31 cellular contexts compared by ENCODE assay signal in genomic region chr6:51152594-51152993, GRCh38.
"Had no signal": no experiment of that assay in that cellular context is flagged by ENCODE, and none has a peak within 500 bp of the region (broad histone marks: within the 10 kb centered on the region; RNA-seq: fewer than 3 reads in every experiment).

No MANE protein-coding gene starts in this region.

- H3K27me3 Mint-ChIP-seq: naive B cell; natural killer cell treated with Interleukin-12 subunit alpha and Interleukin-12 subunit beta and Interleukin-15 and Interleukin-18, amount 100 ng/mL, for 72 hours; progenitor cell of endocrine pancreas had no signal

- H3K4me1 ChIP-seq: colonic mucosa, esophagus muscularis mucosa, foreskin keratinocyte, gastroesophageal sphincter, heart right ventricle, lower lobe of right lung, parathyroid adenoma, right lobe of liver, stomach, thyroid gland, upper lobe of left lung had no signal

- H3K36me3 ChIP-seq: colonic mucosa, esophagus muscularis mucosa, gastroesophageal sphincter, heart right ventricle, lower lobe of right lung, right lobe of liver, stomach, thyroid gland, upper lobe of left lung had no signal

- H2AFZ ChIP-seq: parathyroid adenoma had no signal

- H3K36me3 Mint-ChIP-seq: immature natural killer cell; naive B cell; natural killer cell treated with Interleukin-12 subunit alpha and Interleukin-12 subunit beta and Interleukin-15 and Interleukin-18, amount 100 ng/mL, for 72 hours; stimulated activated effector memory CD8-positive, alpha-beta T cell treated with anti-CD3 and anti-CD28 coated beads, Interleukin-12 subunit alpha, Interleukin-12 subunit beta, amount 100 ng/mL, for 72 hours had no signal

- ATAC-seq: foreskin keratinocyte; gastroesophageal sphincter; heart right ventricle; left colon; left ventricle myocardium superior; lower lobe of right lung; mucosa of descending colon; natural killer cell treated with Interleukin-12 subunit alpha and Interleukin-12 subunit beta and Interleukin-15 and Interleukin-18, amount 100 ng/mL, for 72 hours; right lobe of liver; stimulated activated effector memory CD8-positive, alpha-beta T cell treated with anti-CD3 and anti-CD28 coated beads, Interleukin-12 subunit alpha, Interleukin-12 subunit beta, amount 100 ng/mL, for 72 hours had no signal

- H3K4me3 ChIP-seq: colonic mucosa, esophagus muscularis mucosa, gastroesophageal sphincter, heart right ventricle, lower lobe of right lung, mucosa of descending colon, right lobe of liver, stomach, thyroid gland, upper lobe of left lung had no signal

- H3K9me3 ChIP-seq: colonic mucosa, esophagus muscularis mucosa, gastroesophageal sphincter, lower lobe of right lung, mucosa of descending colon, right lobe of liver, stomach, thyroid gland, upper lobe of left lung had no signal

- H3K9ac ChIP-seq: parathyroid adenoma had no signal

- H3K27ac ChIP-seq: colonic mucosa, esophagus muscularis mucosa, foreskin keratinocyte, gastroesophageal sphincter, heart right ventricle, lower lobe of right lung, parathyroid adenoma, right lobe of liver, stomach, thyroid gland, upper lobe of left lung had no signal

- H3K79me2 ChIP-seq: parathyroid adenoma had no signal

- FAIRE-seq: endothelial cell of umbilical vein, small intestine, urothelium cell line had no signal

- DNase-seq: colonic mucosa; dermis blood vessel endothelial cell; effector memory CD4-positive, alpha-beta T cell; foreskin keratinocyte; heart right ventricle; hippocampal formation; immature natural killer cell; islet precursor cell; kidney glomerular epithelial cell; left colon; left ventricle myocardium superior; lower lobe of right lung; mucosa of descending colon; naive B cell; right lobe of liver; small intestine; stimulated activated CD4-positive, alpha-beta T cell treated with anti-CD3 and anti-CD28 coated beads, Interleukin-2, amount 100 ng/mL, for 24 hours; stimulated activated CD4-positive, alpha-beta T cell treated with anti-CD3 and anti-CD28 coated beads, Interleukin-4, amount 100 ng/mL, for 24 hours; stimulated activated naive CD4-positive, alpha-beta T cell treated with Interleukin-2 at 50 U/mL for 16 hours; stomach; thyroid gland; upper lobe of left lung had no signal

- H3K27me3 ChIP-seq: colonic mucosa, esophagus muscularis mucosa, foreskin keratinocyte, gastroesophageal sphincter, heart right ventricle, right lobe of liver, stomach, thyroid gland, upper lobe of left lung had no signal

- H3K27ac Mint-ChIP-seq: immature natural killer cell; natural killer cell treated with Interleukin-12 subunit alpha and Interleukin-12 subunit beta and Interleukin-15 and Interleukin-18, amount 100 ng/mL, for 72 hours; progenitor cell of endocrine pancreas; stimulated activated effector memory CD8-positive, alpha-beta T cell treated with anti-CD3 and anti-CD28 coated beads, Interleukin-12 subunit alpha, Interleukin-12 subunit beta, amount 100 ng/mL, for 72 hours had no signal

- H3K4me1 Mint-ChIP-seq: immature natural killer cell; naive B cell; stimulated activated effector memory CD8-positive, alpha-beta T cell treated with anti-CD3 and anti-CD28 coated beads, Interleukin-12 subunit alpha, Interleukin-12 subunit beta, amount 100 ng/mL, for 72 hours had no signal

- H3K4me3 Mint-ChIP-seq: immature natural killer cell; natural killer cell treated with Interleukin-12 subunit alpha and Interleukin-12 subunit beta and Interleukin-15 and Interleukin-18, amount 100 ng/mL, for 72 hours; neural crest cell; stimulated activated effector memory CD8-positive, alpha-beta T cell treated with anti-CD3 and anti-CD28 coated beads, Interleukin-12 subunit alpha, Interleukin-12 subunit beta, amount 100 ng/mL, for 72 hours had no signal
